1 cellular context compared by ENCODE assay signal in genomic region chrX:119565110-119565663, GRCh38.
A peak's percentile ranks its signal among the peaks of the same experiment; 100 is the strongest.
TF ChIP-seq lines count a peak whose summit lies in the region.

Gene STEEP1, minus strand, starts transcription at chrX:119565409. Its CDS starts 54 bp downstream, at chrX:119565355.

TF ChIP-seq in SK-N-SH, 30 proteins besides CTCF, POLR2A, EP300 and RAD21 (continued from another document):
- TF ChIP-seq GABPA (IDR thresholded peaks at IDR 0.05; ENCODE audit: low read depth) = peak; percentile 74
- peak; percentile 95 for TF ChIP-seq MXI1 (IDR thresholded peaks at IDR 0.05; ENCODE audit: low read depth, low read length)
- TF ChIP-seq FOSL2 (IDR thresholded peaks at IDR 0.05; ENCODE audit: borderline replicate concordance, low read depth) = no peak
- TF ChIP-seq EZH2phosphoT487 (IDR thresholded peaks at IDR 0.05; ENCODE audit: borderline replicate concordance, low read depth) = no peak
- no peak for TF ChIP-seq NRF1 (IDR thresholded peaks at IDR 0.05; ENCODE audit: low read depth, low read length)
- no peak for TF ChIP-seq RXRA (IDR thresholded peaks at IDR 0.05; ENCODE audit: borderline replicate concordance, low read depth)
- no peak for TF ChIP-seq ZBTB33 (IDR thresholded peaks at IDR 0.05; ENCODE audit: borderline replicate concordance, low read depth)
- no peak for TF ChIP-seq PBX3 (IDR thresholded peaks at IDR 0.05)
- TF ChIP-seq MEF2A (IDR thresholded peaks at IDR 0.05; ENCODE audit: borderline replicate concordance, low read depth) = no peak
- no peak for TF ChIP-seq FOXM1 (IDR thresholded peaks at IDR 0.05; ENCODE audit: low read depth)
